Comparison of ENCODE assay signal across 14 cellular contexts in genomic region chr3:41836360-41837134, GRCh38.
DNase-seq lines count a peak whose midpoint lies in the region; ATAC-seq and TF ChIP-seq lines count a peak whose summit lies in the region.
"Had no signal": no experiment of that assay in that cellular context is flagged by ENCODE, and none has a peak within 500 bp of the region (broad histone marks: within the 10 kb centered on the region; RNA-seq: fewer than 3 reads in every experiment).

No MANE protein-coding gene starts in this region.

- no peak overlapping the region for H3K27ac Mint-ChIP-seq in Calu3 (ENCODE audit: unreplicated experiment)
- no peak overlapping the region for H3K27ac Mint-ChIP-seq in activated CD4-positive, alpha-beta T cell treated with anti-CD3 and anti-CD28 coated beads, Interleukin-2, amount 10 ng/mL, durations not matched to agents 7 days and 5 days

- TF ChIP-seq CTCF in left lung (IDR thresholded peaks at IDR 0.05) (no peak), Calu3 (IDR thresholded peaks at IDR 0.05; ENCODE audit: unreplicated experiment) (no peak)

- H3K9me3 Mint-ChIP-seq in Calu3 (ENCODE audit: low read depth, unreplicated experiment): no peaks in the 10 kb centered on the region
- peaks cover 6% of the 10 kb centered on the region for H3K9me3 Mint-ChIP-seq in activated CD4-positive, alpha-beta T cell treated with anti-CD3 and anti-CD28 coated beads, Interleukin-2, amount 10 ng/mL, durations not matched to agents 7 days and 5 days

- no peaks in the 10 kb centered on the region for H3K4me1 Mint-ChIP-seq in Calu3 (ENCODE audit: low read depth, unreplicated experiment)
- peaks cover 14% of the 10 kb centered on the region for H3K4me1 Mint-ChIP-seq in activated CD4-positive, alpha-beta T cell treated with anti-CD3 and anti-CD28 coated beads, Interleukin-2, amount 10 ng/mL, durations not matched to agents 7 days and 5 days

- CTCF ChIA-PET in Calu3 (lab: Charles Lee): no interaction called here
- CTCF ChIA-PET in activated CD4-positive, alpha-beta T cell treated with anti-CD3 and anti-CD28 coated beads, Interleukin-2, amount 10 ng/mL, durations not matched to agents 7 days and 5 days (lab: Charles Lee): interaction anchor here (0.9 kb wide), 1 partner anchor 34 kb away, joined by 4 read pairs; no protein-coding TSS in a partner anchor

- no peaks in the 10 kb centered on the region for H3K27me3 Mint-ChIP-seq in Calu3 (ENCODE audit: unreplicated experiment)
- H3K27me3 Mint-ChIP-seq in activated CD4-positive, alpha-beta T cell treated with anti-CD3 and anti-CD28 coated beads, Interleukin-2, amount 10 ng/mL, durations not matched to agents 7 days and 5 days: no peaks in the 10 kb centered on the region

- DNase-seq in activated CD4-positive, alpha-beta T cell treated with anti-CD3 and anti-CD28 coated beads for 48 hours: peak; percentile 39
- DNase-seq in activated CD4-positive, alpha-beta T cell treated with anti-CD3 and anti-CD28 coated beads for 4 hours: no peak
- DNase-seq in left lung: peak in 1 of 2 donors; percentile 34
- no peak for DNase-seq in T-helper 9 cell
- DNase-seq in Calu3: no peak
- no peak for DNase-seq in activated CD4-positive, alpha-beta T cell treated with anti-CD3 and anti-CD28 coated beads, Interleukin-2, amount 10 ng/mL, durations not matched to agents 7 days and 5 days
- DNase-seq: activated gamma-delta T cell, caudate nucleus, GM23248, NCI-H446, substantia nigra, WERI-Rb-1 had no signal

- POLR2A ChIA-PET in activated CD4-positive, alpha-beta T cell treated with anti-CD3 and anti-CD28 coated beads, Interleukin-2, amount 10 ng/mL, durations not matched to agents 7 days and 5 days (lab: Charles Lee): no interaction called here

- H3K27me3 ChIP-seq in left lung: no peaks in the 10 kb centered on the region

- no TSS peak for BruUV-seq in Calu3 (replicated peaks; lab: Mats Ljungman, UMichigan)

- peaks cover 0 to 15% of the 10 kb centered on the region in 2 donors for H3K9me3 ChIP-seq in left lung

- no peak overlapping the region for H3K4me3 ChIP-seq in left lung
- H3K4me3 ChIP-seq: GM23248 had no signal

- peak; percentile 70 for ATAC-seq in GM21447 (IDR thresholded peaks at IDR 0.05; ENCODE audit: unreplicated experiment)
- ATAC-seq in HG03558 (IDR thresholded peaks at IDR 0.05; ENCODE audit: extremely low read depth, unreplicated experiment): peak; percentile 73
- ATAC-seq in left lung: peak; percentile 76

- H3K27ac ChIP-seq in left lung: no peak overlapping the region
- H3K27ac ChIP-seq: GM23248, WERI-Rb-1 had no signal

- intact Hi-C loops in left lung (cut with DNase I) (no loop called here), Calu3 (cut with micrococcal nuclease; ENCODE audit: unreplicated experiment) (no loop called here)

- no peaks in the 10 kb centered on the region for H3K36me3 ChIP-seq in left lung
- H3K36me3 ChIP-seq: WERI-Rb-1 had no signal

- no peaks in the 10 kb centered on the region for H3K36me3 Mint-ChIP-seq in Calu3 (ENCODE audit: insufficient read depth, unreplicated experiment)
- H3K36me3 Mint-ChIP-seq in activated CD4-positive, alpha-beta T cell treated with anti-CD3 and anti-CD28 coated beads, Interleukin-2, amount 10 ng/mL, durations not matched to agents 7 days and 5 days (ENCODE audit: low read depth): peaks cover 12% of the 10 kb centered on the region

- no peaks in the 10 kb centered on the region for H3K4me1 ChIP-seq in left lung

- no peak overlapping the region for H3K4me3 Mint-ChIP-seq in Calu3 (ENCODE audit: low read depth, unreplicated experiment)
- H3K4me3 Mint-ChIP-seq in activated CD4-positive, alpha-beta T cell treated with anti-CD3 and anti-CD28 coated beads, Interleukin-2, amount 10 ng/mL, durations not matched to agents 7 days and 5 days: no peak overlapping the region
